Comparison of ENCODE assay signal across 8 cellular contexts in genomic region chr6:33204415-33205171, GRCh38. TPM values are rescaled to one million over a fixed set of nuclear protein-coding genes. Genes with fewer than 3 reads are reported as not detected.
A peak's percentile ranks its signal among the peaks of the same experiment; 100 is the strongest.
DNase-seq lines count a peak whose midpoint lies in the region; ATAC-seq and TF ChIP-seq lines count a peak whose summit lies in the region.

HSD17B8 (plus strand) TSS chr6:33204655; CDS start chr6:33204669, 14 bp downstream.

- CTCF ChIA-PET in AG04449 (lab: Yijun Ruan, JAX), result interaction anchor here (0.6 to 1.4 kb wide), 4 partner anchors 8 to 44 kb away, joined by 3 to 4 read pairs (median 3); no protein-coding TSS in a partner anchor

- peak within 1 kb of the TSS; percentile 70 for H3K4me3 ChIP-seq in AG04449 (ENCODE audit: low read depth, low read length)
- peak within 1 kb of the TSS; percentile 65 for H3K4me3 ChIP-seq in lower leg skin (ENCODE audit: low read depth, poor library complexity, severe bottlenecking)

- no peak for TF ChIP-seq CTCF in AG04449 (IDR thresholded peaks at IDR 0.05; ENCODE audit: insufficient read depth, low read length, missing control alignments)
- no peak for TF ChIP-seq CTCF in lower leg skin (IDR thresholded peaks at IDR 0.05)

- DNase-seq in AG04449 (ENCODE audit: low read depth, low spot score) (peak; percentile 53), NCI-H69 (lab: John Stamatoyannopoulos, UW) (peak; percentile 97), dermis microvascular lymphatic vessel endothelial cell (ENCODE audit: low read depth in 2 of 2) (peak; percentile 74 to 93), lower leg skin (ENCODE audit: low spot score in 2 of 2) (peak; percentile 94 to 99)
- peak; percentile 96 to 98 for DNase-seq in activated CD4-positive, alpha-beta T cell treated with anti-CD3 and anti-CD28 coated beads, Interleukin-2, amount 50 U/mL, for 48 hours
- DNase-seq in stimulated activated CD4-positive, alpha-beta T cell treated with anti-CD3 and anti-CD28 coated beads, Interleukin-2, amount 100 ng/mL, for 48 hours, result peak; percentile 89 to 92

- intact Hi-C loops in lower leg skin (cut with DNase I; ENCODE audit: low total_unique reads), result no loop called here

- POLR2A ChIA-PET in AG04449 (lab: Yijun Ruan, JAX), result interaction anchor here (0.7 to 1.0 kb wide), 5 partner anchors 10 to 232 kb away, joined by 3 to 5 read pairs (median 4); partner anchors contain the start of gene B3GALT4

- WGBS in lower leg skin, 2 donors, result 0 to 2% methylated on average over 21 to 27 of the region's 47 CpGs

- TF ChIP-seq POLR2A in lower leg skin (IDR thresholded peaks at IDR 0.05), result no peak

- peak; percentile 50 for ATAC-seq in GM18909 (IDR thresholded peaks at IDR 0.05; ENCODE audit: poor library complexity, unreplicated experiment)
- ATAC-seq in HG03432 (IDR thresholded peaks at IDR 0.05; ENCODE audit: unreplicated experiment), result peak; percentile 43

RNA-seq across cellular contexts. Expression of gene HSD17B8, which starts in this region (rescaled TPM):
- 7.7 and 11.5 TPM in 2 replicates for total RNA-seq in dermis microvascular lymphatic vessel endothelial cell
- total RNA-seq in lower leg skin, result 10 to 100 TPM; 39.3 to 49.5 (median 41.8) TPM

Comparison
In these comparisons a context has a peak if more than half of its experiments do, and no peak if none do; other contexts are left out.
1. Peak in every context shown above with its lines: DNase-seq, ATAC-seq and H3K4me3 ChIP-seq.